Comparison of ENCODE assay signal across 28 cellular contexts in the genomic region with DNA sequence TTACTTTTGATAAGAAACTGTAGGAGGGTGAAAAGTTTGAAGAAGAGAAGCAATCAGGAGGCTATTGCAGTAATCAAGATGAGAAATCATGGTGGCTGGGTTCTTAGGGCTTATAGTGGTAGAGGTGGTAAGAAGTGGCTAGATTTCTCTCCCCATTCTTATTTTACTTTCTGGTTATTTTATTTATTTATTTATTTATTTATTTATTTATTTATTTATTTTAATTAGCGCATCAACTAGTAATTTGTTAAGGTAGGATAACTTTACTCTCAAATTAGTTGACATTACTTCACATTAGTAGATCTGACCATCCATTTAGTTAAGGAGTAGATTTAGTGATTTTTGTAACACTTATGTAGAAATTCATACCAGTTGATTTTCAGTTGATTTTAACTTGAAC.
"Had no signal": no experiment of that assay in that cellular context is flagged by ENCODE, and none has a peak within 500 bp of the region (broad histone marks: within the 10 kb centered on the region; RNA-seq: fewer than 3 reads in every experiment).

No MANE protein-coding gene starts in this region.

- H3K4me3 ChIP-seq: neural progenitor cell, ovary, psoas muscle, right lobe of liver, sigmoid colon, stomach, thoracic aorta, thyroid gland, tibial nerve, upper lobe of left lung, vagina had no signal

- H3K27ac ChIP-seq: neural progenitor cell, ovary, parathyroid adenoma, psoas muscle, right lobe of liver, sigmoid colon, stomach, thoracic aorta, thyroid gland, tibial nerve, upper lobe of left lung, vagina had no signal

- H3K4me1 ChIP-seq: neural progenitor cell, parathyroid adenoma, psoas muscle, right lobe of liver, sigmoid colon, thyroid gland, tibial nerve, upper lobe of left lung, vagina had no signal

- FAIRE-seq: small intestine, urothelium cell line had no signal

- H3K4me1 Mint-ChIP-seq: nephron; neural progenitor cell; stimulated activated naive B cell treated with anti-CD40 and anti-IgM and Interleukin-4, amounts not matched to agents 10 μg/mL and 1 μg/mL and 100 μg/mL, for 72 hours had no signal

- H3K36me3 ChIP-seq: neural progenitor cell, ovary, thyroid gland had no signal

- H3K4me3 Mint-ChIP-seq: nephron; neural progenitor cell; stimulated activated effector memory CD8-positive, alpha-beta T cell treated with anti-CD3 and anti-CD28 coated beads, Interleukin-12 subunit alpha, Interleukin-12 subunit beta, amount 100 ng/mL, for 72 hours; stimulated activated naive B cell treated with anti-CD40 and anti-IgM and Interleukin-4, amounts not matched to agents 10 μg/mL and 1 μg/mL and 100 μg/mL, for 72 hours; stimulated activated naive CD8-positive, alpha-beta T cell treated with anti-CD3 and anti-CD28 coated beads, Interleukin-15, Interleukin-2, amounts not matched to agents 100 ng/mL and 50 ng/mL, for 24 hours had no signal

- H3K9me3 ChIP-seq: ovary, psoas muscle, right lobe of liver, sigmoid colon, stomach, thoracic aorta, thyroid gland, tibial nerve, upper lobe of left lung, vagina had no signal

- H3K27me3 Mint-ChIP-seq: progenitor cell of endocrine pancreas; stimulated activated naive B cell treated with anti-CD40 and anti-IgM and Interleukin-4, amounts not matched to agents 10 μg/mL and 1 μg/mL and 100 μg/mL, for 72 hours; stimulated activated naive CD8-positive, alpha-beta T cell treated with anti-CD3 and anti-CD28 coated beads, Interleukin-15, Interleukin-2, amounts not matched to agents 100 ng/mL and 50 ng/mL, for 24 hours had no signal

- H3K27ac Mint-ChIP-seq: neural progenitor cell; progenitor cell of endocrine pancreas; stimulated activated effector memory CD8-positive, alpha-beta T cell treated with anti-CD3 and anti-CD28 coated beads, Interleukin-12 subunit alpha, Interleukin-12 subunit beta, amount 100 ng/mL, for 72 hours; stimulated activated naive B cell treated with anti-CD40 and anti-IgM and Interleukin-4, amounts not matched to agents 10 μg/mL and 1 μg/mL and 100 μg/mL, for 72 hours; stimulated activated naive CD8-positive, alpha-beta T cell treated with anti-CD3 and anti-CD28 coated beads, Interleukin-15, Interleukin-2, amounts not matched to agents 100 ng/mL and 50 ng/mL, for 24 hours had no signal

- H3K9me3 Mint-ChIP-seq: nephron; neural progenitor cell; stimulated activated effector memory CD8-positive, alpha-beta T cell treated with anti-CD3 and anti-CD28 coated beads, Interleukin-12 subunit alpha, Interleukin-12 subunit beta, amount 100 ng/mL, for 72 hours; stimulated activated naive B cell treated with anti-CD40 and anti-IgM and Interleukin-4, amounts not matched to agents 10 μg/mL and 1 μg/mL and 100 μg/mL, for 72 hours; stimulated activated naive CD8-positive, alpha-beta T cell treated with anti-CD3 and anti-CD28 coated beads, Interleukin-15, Interleukin-2, amounts not matched to agents 100 ng/mL and 50 ng/mL, for 24 hours had no signal

- H3K27me3 ChIP-seq: neural progenitor cell, ovary, right lobe of liver, sigmoid colon, stomach, thyroid gland, tibial nerve, upper lobe of left lung, vagina had no signal

- DNase-seq: occipital lobe; ovary; posterior cingulate gyrus; psoas muscle; right cardiac atrium; right lobe of liver; sigmoid colon; small intestine; stimulated activated CD4-positive, alpha-beta T cell treated with anti-CD3 and anti-CD28 coated beads, Interleukin-15, amount 100 ng/mL, for 24 hours; stimulated activated CD4-positive, alpha-beta T cell treated with anti-CD3 and anti-CD28 coated beads, Interleukin-2, amount 100 ng/mL, for 24 hours; stimulated activated CD4-positive, alpha-beta T cell treated with anti-CD3 and anti-CD28 coated beads, Interleukin-2, amount 100 ng/mL, for 48 hours; stimulated activated CD4-positive, alpha-beta T cell treated with anti-CD3 and anti-CD28 coated beads, Interleukin-4, amount 100 ng/mL, for 24 hours; stimulated activated naive B cell treated with anti-CD40 and anti-IgM and Interleukin-4, amounts not matched to agents 10 μg/mL and 1 μg/mL and 100 μg/mL, for 72 hours; stimulated activated naive CD4-positive, alpha-beta T cell treated with Interleukin-2 at 50 U/mL for 16 hours; stomach; thyroid gland; trophoblast cell; upper lobe of left lung had no signal
